Comparison of ENCODE assay signal across 18 cellular contexts in genomic region chr2:210873631-210874030, GRCh38.
DNase-seq lines count a peak whose midpoint lies in the region; ATAC-seq, FAIRE-seq and TF ChIP-seq lines count a peak whose summit lies in the region.
"Had no signal": no experiment of that assay in that cellular context is flagged by ENCODE, and none has a peak within 500 bp of the region (broad histone marks: within the 10 kb centered on the region; RNA-seq: fewer than 3 reads in every experiment).

No MANE protein-coding gene starts in this region.

- no peak for TF ChIP-seq POLR2A in HepG2 (IDR thresholded peaks at IDR 0.05; ENCODE audit: insufficient read depth in 1 of 2, low read depth in 2 of 2, low read length in 2 of 2)

- intact Hi-C loops in HepG2 (cut with micrococcal nuclease; ENCODE audit: unreplicated experiment), result no loop called here

- H3K27ac ChIP-seq in BLaER1 treated with 17β-estradiol and CSF1 and Interleukin-3, amounts not matched to agents 10 nM and 100 nM, result peak overlapping the region in 2 of 11 experiments; percentile 26 to 27; a peak in 2 of 22 replicates
- no peak overlapping the region for H3K27ac ChIP-seq in foreskin keratinocyte
- no peak overlapping the region for H3K27ac ChIP-seq in HepG2 (ENCODE audit: extremely low read length, insufficient read depth, low read length)
- H3K27ac ChIP-seq: GM23248, SJSA1 had no signal

- H3K4me1 ChIP-seq in BLaER1 treated with 17β-estradiol and CSF1 and Interleukin-3, amounts not matched to agents 10 nM and 100 nM, result peaks cover 14 to 25% (median 19%) of the 10 kb centered on the region in 10 experiments
- H3K4me1 ChIP-seq in foreskin keratinocyte, result no peaks in the 10 kb centered on the region
- H3K4me1 ChIP-seq in HepG2 (ENCODE audit: insufficient read depth, low read length), result no peaks in the 10 kb centered on the region
- H3K4me1 ChIP-seq: SJSA1 had no signal

- H3K36me3 ChIP-seq in BLaER1 treated with 17β-estradiol and CSF1 and Interleukin-3, amounts not matched to agents 10 nM and 100 nM, result no peaks in the 10 kb centered on the region
- H3K36me3 ChIP-seq in HepG2 (replicated peaks in 1 of 2; ENCODE audit: control insufficient read depth in 1 of 2, insufficient read depth in 2 of 2, low read length in 2 of 2), result no peaks in the 10 kb centered on the region
- H3K36me3 ChIP-seq: SJSA1 had no signal

- H3K4me2 ChIP-seq in BLaER1 treated with 17β-estradiol and CSF1 and Interleukin-3, amounts not matched to agents 10 nM and 100 nM, result peak overlapping the region; percentile 54 to 75 (median 69)
- no peak overlapping the region for H3K4me2 ChIP-seq in HepG2 (ENCODE audit: low read depth, low read length)

- TF ChIP-seq RAD21 in HepG2 (CRISPR knock-in tag; IDR thresholded peaks at IDR 0.05), result no peak

- in situ Hi-C loops in HepG2 (cut with HindIII; ENCODE audit: extremely low pct_ligation_motif_present, low pct_unique_long_range_greater_than_20kb), result no loop called here

- WGBS in HepG2 (ENCODE audit: low lambda C conversion rate), result 0% methylated on average over 1 of the region's 1 CpG

- no TSS peak for BruUV-seq in HepG2 (replicated peaks; lab: Mats Ljungman, UMichigan)

- H2AFZ ChIP-seq in HepG2 (ENCODE audit: low read length), result no peak overlapping the region
- H2AFZ ChIP-seq: GM23248 had no signal

- H3K9me3 ChIP-seq in BLaER1 treated with 17β-estradiol and CSF1 and Interleukin-3, amounts not matched to agents 10 nM and 100 nM (replicated peaks in 1 of 11), result no peaks in the 10 kb centered on the region
- H3K9me3 ChIP-seq in HepG2 (ENCODE audit: low read length), result no peaks in the 10 kb centered on the region
- H3K9me3 ChIP-seq: SJSA1 had no signal

- no peaks in the 10 kb centered on the region for H3K79me2 ChIP-seq in HepG2 (ENCODE audit: insufficient read depth, low read length)

- H3K9ac ChIP-seq in BLaER1 treated with 17β-estradiol and CSF1 and Interleukin-3, amounts not matched to agents 10 nM and 100 nM, result no peak overlapping the region
- H3K9ac ChIP-seq in HepG2 (ENCODE audit: insufficient read depth, low read depth, low read length), result no peak overlapping the region
- H3K9ac ChIP-seq: GM23248 had no signal

- peak; percentile 61 for ATAC-seq in GM19035 (IDR thresholded peaks at IDR 0.05; ENCODE audit: unreplicated experiment)
- ATAC-seq in HG03432 (IDR thresholded peaks at IDR 0.05; ENCODE audit: unreplicated experiment), result peak; percentile 77
- ATAC-seq in foreskin keratinocyte, result no peak
- no peak for ATAC-seq in HepG2
- ATAC-seq: CD8-positive, alpha-beta T cell; T-cell had no signal

- FAIRE-seq in HepG2 (lab: Jason Lieb, UNC), result no peak

- no peaks in the 10 kb centered on the region; a peak in 1 of 22 replicates for H3K27me3 ChIP-seq in BLaER1 treated with 17β-estradiol and CSF1 and Interleukin-3, amounts not matched to agents 10 nM and 100 nM
- no peaks in the 10 kb centered on the region for H3K27me3 ChIP-seq in foreskin keratinocyte
- no peaks in the 10 kb centered on the region for H3K27me3 ChIP-seq in HepG2 (ENCODE audit: control insufficient read depth in 1 of 2, insufficient read depth in 2 of 2, low read length in 2 of 2)
- H3K27me3 ChIP-seq: SJSA1 had no signal

- TF ChIP-seq CTCF in foreskin keratinocyte (conservative IDR thresholded peaks at IDR 0.05) (no peak), HepG2 (CRISPR knock-in tag; IDR thresholded peaks at IDR 0.05) (no peak)

- H4K20me1 ChIP-seq in BLaER1 treated with 17β-estradiol and CSF1 and Interleukin-3, amounts not matched to agents 10 nM and 100 nM, result no peaks in the 10 kb centered on the region
- no peaks in the 10 kb centered on the region for H4K20me1 ChIP-seq in HepG2 (ENCODE audit: insufficient read depth, low read length)

- DNase-seq in OCI-M1 (lab: John Stamatoyannopoulos, UW) (peak; percentile 3), foreskin keratinocyte (no peak), HepG2 (ENCODE audit: low spot score) (no peak)
- DNase-seq in activated effector memory CD4-positive, alpha-beta T cell treated with Interleukin-2 at 50 U/mL for 16 hours, result no peak
- DNase-seq: ACHN; CD8-positive, alpha-beta T cell; DND-41; GDM1; GM23248; NCI-H1048; NCI-H1694; NCI-H774; T-cell; T1000 had no signal

- POLR2A ChIA-PET in HepG2 (lab: Yijun Ruan, JAX), result no interaction called here

- CTCF ChIA-PET in HepG2 (lab: Yijun Ruan, JAX; ENCODE audit: low intra/inter-chr PET ratio, low total read pairs), result no interaction called here

- no peak overlapping the region for H3K4me3 ChIP-seq in BLaER1 treated with 17β-estradiol and CSF1 and Interleukin-3, amounts not matched to agents 10 nM and 100 nM
- H3K4me3 ChIP-seq in HepG2 (replicated peaks in 1 of 3; ENCODE audit: insufficient read depth in 1 of 3, low read depth in 2 of 3, low read length in 3 of 3), result no peak overlapping the region
- H3K4me3 ChIP-seq: GM23248, SJSA1 had no signal

- TF ChIP-seq EP300 in HepG2 (IDR thresholded peaks at IDR 0.05; ENCODE audit: low read depth in 2 of 2, low read length in 2 of 2) (no peak), HepG2 (CRISPR knock-in tag; IDR thresholded peaks at IDR 0.05; ENCODE audit: borderline replicate concordance) (no peak)

TF ChIP-seq in HepG2, 621 proteins besides CTCF, POLR2A, EP300 and RAD21:
- no peak for TF ChIP-seq JUNB (CRISPR knock-in tag; IDR thresholded peaks at IDR 0.05; ENCODE audit: borderline replicate concordance)
- TF ChIP-seq MIER2 (CRISPR knock-in tag; IDR thresholded peaks at IDR 0.05), result no peak
- no peak for TF ChIP-seq TFE3 (CRISPR knock-in tag; IDR thresholded peaks at IDR 0.05)
- TF ChIP-seq PAF1 (CRISPR knock-in tag; IDR thresholded peaks at IDR 0.05), result no peak
- TF ChIP-seq HNF4A (CRISPR knock-in tag; IDR thresholded peaks at IDR 0.05), result no peak
- no peak for TF ChIP-seq ZIK1 (CRISPR knock-in tag; IDR thresholded peaks at IDR 0.05; ENCODE audit: borderline replicate concordance, low read depth)

Comparison
In these comparisons a context has a peak if more than half of its experiments do, and no peak if none do; other contexts are left out.
1. ATAC-seq: peak in GM19035 (single experiment) and HG03432 (single experiment); none in foreskin keratinocyte (single experiment) and HepG2 (single experiment).